ENCODE assay signal across 24 cellular contexts in the genomic region with DNA sequence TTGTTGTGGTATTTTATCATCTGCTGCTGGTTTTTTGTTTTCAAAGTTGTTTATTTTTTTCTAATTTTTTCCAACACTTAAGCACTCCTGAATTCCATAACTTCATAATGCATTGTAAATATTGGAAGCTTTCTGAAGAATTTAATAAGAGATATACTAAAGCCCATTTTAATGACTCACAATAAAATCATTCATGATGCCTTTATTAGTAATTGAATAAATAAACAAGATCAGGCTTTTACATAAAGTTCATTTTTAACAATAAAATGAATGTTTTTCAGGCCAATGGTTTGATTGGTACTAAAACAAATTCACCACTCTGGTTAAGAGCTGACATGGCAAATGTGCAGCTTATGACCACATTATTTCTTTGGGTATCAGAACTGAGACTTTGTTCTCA.
DNase-seq lines count a peak whose midpoint lies in the region; FAIRE-seq and TF ChIP-seq lines count a peak whose summit lies in the region.
"Had no signal": no experiment of that assay in that cellular context is flagged by ENCODE, and none has a peak within 500 bp of the region (broad histone marks: within the 10 kb centered on the region; RNA-seq: fewer than 3 reads in every experiment).

No MANE protein-coding gene starts in this region.

- H3K27me3 ChIP-seq in mammary epithelial cell (ENCODE audit: insufficient read depth, low read length) = no peaks in the 10 kb centered on the region
- H3K27me3 ChIP-seq in bronchial epithelial cell (ENCODE audit: control insufficient read depth, insufficient read depth, low read length) = no peaks in the 10 kb centered on the region
- no peaks in the 10 kb centered on the region for H3K27me3 ChIP-seq in BE2C

- H3K4me3 ChIP-seq in mammary epithelial cell (replicated peaks in 1 of 3; ENCODE audit: insufficient read depth in 1 of 3, low read depth in 2 of 3, low read length in 3 of 3) = no peak overlapping the region
- no peak overlapping the region for H3K4me3 ChIP-seq in bronchial epithelial cell (ENCODE audit: low read depth, low read length)
- H3K4me3 ChIP-seq in fibroblast of mammary gland (ENCODE audit: control insufficient read depth, low read depth, low read length) = no peak overlapping the region
- H3K4me3 ChIP-seq in BE2C (ENCODE audit: low read depth, low read length) = no peak overlapping the region
- H3K4me3 ChIP-seq: A549, GM12878, GM23248, HAP-1 had no signal

- no peak overlapping the region for H3K4me3 Mint-ChIP-seq in MCF 10A (ENCODE audit: unreplicated experiment)
- H3K4me3 Mint-ChIP-seq: B cell; CD4-positive, CD25-positive, alpha-beta regulatory T cell; CD8-positive, alpha-beta memory T cell had no signal

- no peak overlapping the region for H3K9ac ChIP-seq in mammary epithelial cell (ENCODE audit: insufficient read depth, low read length)
- H3K9ac ChIP-seq: GM23248 had no signal

- H2AFZ ChIP-seq in mammary epithelial cell (ENCODE audit: low read depth, low read length) = no peak overlapping the region
- H2AFZ ChIP-seq: GM23248 had no signal

- DNase-seq in mammary epithelial cell = peak; percentile 8
- no peak for DNase-seq in MCF 10A (ENCODE audit: unreplicated experiment)
- peak; percentile 78 for DNase-seq in bronchial epithelial cell (ENCODE audit: low read depth)
- peak; percentile 33 for DNase-seq in fibroblast of mammary gland (ENCODE audit: low read depth)
- DNase-seq in NCI-H774 (lab: John Stamatoyannopoulos, UW) = no peak
- DNase-seq in OCI-M1 (lab: John Stamatoyannopoulos, UW) = no peak
- DNase-seq in mucosa of gallbladder (ENCODE audit: low spot score) = no peak
- no peak for DNase-seq in BE2C
- DNase-seq: C1 segment of cervical spinal cord; CD4-positive, CD25-positive, alpha-beta regulatory T cell; CD8-positive, alpha-beta memory T cell; COR-L47; DMS 273 treated with DMSO at 0.1 percent for 48 hours; DMS53; DND-41; EL; GM23248 had no signal

- no peaks in the 10 kb centered on the region for H3K79me2 ChIP-seq in mammary epithelial cell (ENCODE audit: insufficient read depth, low read length)

- BruUV-seq in mammary epithelial cell (replicated peaks; lab: Mats Ljungman, UMichigan) = no TSS peak
- BruUV-seq in MCF 10A (replicated peaks; lab: Mats Ljungman, UMichigan) = no TSS peak

- FAIRE-seq in bronchial epithelial cell (lab: Jason Lieb, UNC) = no peak
- FAIRE-seq: A549, GM12878, GM19239 had no signal

- no peak overlapping the region for H3K27ac ChIP-seq in mammary epithelial cell (ENCODE audit: insufficient read depth, low read depth, low read length)
- H3K27ac ChIP-seq: 22Rv1, A549, GM23248, HL-60 had no signal

- H3K36me3 ChIP-seq in mammary epithelial cell (ENCODE audit: insufficient read depth, low read length) (no peaks in the 10 kb centered on the region), bronchial epithelial cell (ENCODE audit: control insufficient read depth, insufficient read depth, low read length) (no peaks in the 10 kb centered on the region), BE2C (no peaks in the 10 kb centered on the region)
- H3K36me3 ChIP-seq: HAP-1 had no signal

- H3K27me3 Mint-ChIP-seq in MCF 10A (ENCODE audit: insufficient read depth, unreplicated experiment) = no peaks in the 10 kb centered on the region
- H3K27me3 Mint-ChIP-seq: B cell; CD4-positive, CD25-positive, alpha-beta regulatory T cell; CD8-positive, alpha-beta memory T cell had no signal

- TF ChIP-seq CTCF in mammary epithelial cell (conservative IDR thresholded peaks at IDR 0.05 in 1 of 2, IDR thresholded peaks at IDR 0.05 in 1 of 2; ENCODE audit: extremely low read depth in 1 of 2, insufficient read depth in 1 of 2, low read depth in 1 of 2, low read length in 2 of 2) (no peak), MCF 10A (IDR thresholded peaks at IDR 0.05; ENCODE audit: unreplicated experiment) (no peak), bronchial epithelial cell (IDR thresholded peaks at IDR 0.05; ENCODE audit: insufficient read depth, low read length, severe bottlenecking) (no peak), fibroblast of mammary gland (conservative IDR thresholded peaks at IDR 0.05; ENCODE audit: control insufficient read depth, insufficient read depth, low read depth, low read length) (no peak), BE2C (IDR thresholded peaks at IDR 0.05; ENCODE audit: low read depth, low read length) (no peak)

- H4K20me1 ChIP-seq in mammary epithelial cell (ENCODE audit: insufficient read depth, low read length) = no peaks in the 10 kb centered on the region

- intact Hi-C loops in mammary epithelial cell (cut with micrococcal nuclease) = no loop called here
- intact Hi-C loops in MCF 10A (cut with micrococcal nuclease) = no loop called here

- dilution Hi-C loops in mammary epithelial cell (cut with HindIII; ENCODE audit: low sequenced_read_pairs) = no loop called here

- peaks cover 6% of the 10 kb centered on the region for H3K4me1 Mint-ChIP-seq in MCF 10A (ENCODE audit: insufficient read depth, unreplicated experiment)
- H3K4me1 Mint-ChIP-seq: B cell; CD4-positive, CD25-positive, alpha-beta regulatory T cell; CD8-positive, alpha-beta memory T cell had no signal

- no peaks in the 10 kb centered on the region for H3K4me1 ChIP-seq in mammary epithelial cell (ENCODE audit: insufficient read depth, low read length)
- H3K4me1 ChIP-seq in BE2C = no peaks in the 10 kb centered on the region
- H3K4me1 ChIP-seq: A549, HAP-1 had no signal

- peaks cover 7% of the 10 kb centered on the region for H3K9me3 Mint-ChIP-seq in MCF 10A (ENCODE audit: unreplicated experiment)

- in situ Hi-C loops in mammary epithelial cell (cut with MboI; ENCODE audit: low sequenced_read_pairs in 2 of 2) = no loop called here

- CTCF ChIA-PET in mammary epithelial cell (lab: Charles Lee; ENCODE audit: low non-redundant PET) = no interaction called here
- CTCF ChIA-PET in MCF 10A (lab: Yijun Ruan, JAX) = no interaction called here

- no peaks in the 10 kb centered on the region for H3K36me3 Mint-ChIP-seq in MCF 10A (ENCODE audit: insufficient read depth, unreplicated experiment)
- H3K36me3 Mint-ChIP-seq: CD4-positive, CD25-positive, alpha-beta regulatory T cell; CD8-positive, alpha-beta memory T cell had no signal

- no peak overlapping the region for H3K4me2 ChIP-seq in mammary epithelial cell (ENCODE audit: insufficient read depth, low read depth, low read length)
- H3K4me2 ChIP-seq: A549 had no signal

- no peaks in the 10 kb centered on the region for H3K9me3 ChIP-seq in mammary epithelial cell (replicated peaks; ENCODE audit: insufficient read depth, low read length)
- no peaks in the 10 kb centered on the region for H3K9me3 ChIP-seq in BE2C
- H3K9me3 ChIP-seq: A549 had no signal

- POLR2A ChIA-PET in MCF 10A (lab: Yijun Ruan, JAX) = no interaction called here

- H3K27ac Mint-ChIP-seq in MCF 10A (ENCODE audit: low read depth, unreplicated experiment) = no peak overlapping the region
- H3K27ac Mint-ChIP-seq: B cell; CD4-positive, CD25-positive, alpha-beta regulatory T cell; CD8-positive, alpha-beta memory T cell had no signal

Comparison
In these comparisons a context has a peak if more than half of its experiments do, and no peak if none do; other contexts are left out.
1. DNase-seq: peak in mammary epithelial cell (single experiment), bronchial epithelial cell (single experiment) and fibroblast of mammary gland (single experiment); none in MCF 10A (single experiment), NCI-H774 (single experiment), OCI-M1 (single experiment), mucosa of gallbladder (single experiment) and BE2C (single experiment).